Comparison of ENCODE assay signal across 8 cellular contexts in the genomic region with DNA sequence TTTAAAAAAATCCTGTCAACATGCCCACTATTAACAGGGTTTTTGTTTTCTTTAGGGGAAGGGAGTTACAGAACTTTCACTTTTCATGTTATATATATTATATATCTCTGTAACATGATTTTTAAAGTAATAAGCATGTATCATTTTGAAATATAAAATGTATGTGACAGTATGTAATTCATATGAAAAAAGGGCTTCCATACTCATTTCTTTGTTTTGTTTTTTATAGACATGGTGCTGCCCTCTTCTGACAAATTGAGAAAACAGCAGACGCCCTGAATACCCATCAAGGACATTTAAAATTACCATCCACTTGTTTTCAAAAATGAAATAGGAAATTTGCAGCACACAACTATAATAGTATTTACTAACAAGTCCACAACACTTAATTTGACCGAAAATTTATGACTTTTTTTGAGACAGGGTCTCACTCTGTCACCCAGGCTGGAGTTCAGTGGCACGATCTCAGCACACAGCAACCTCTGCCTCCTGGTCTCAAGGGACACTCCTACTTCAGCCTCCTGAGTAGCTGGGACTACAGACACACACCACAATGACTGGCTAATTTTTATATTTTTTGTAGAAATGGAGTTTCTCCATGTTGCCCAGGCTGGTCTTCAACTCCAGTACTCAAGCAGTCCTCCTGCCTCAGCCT. TPM values are rescaled to one million over a fixed set of nuclear protein-coding genes. Genes with fewer than 3 reads are reported as not detected.
A peak's percentile ranks its signal among the peaks of the same experiment; 100 is the strongest.
DNase-seq lines count a peak whose midpoint lies in the region; ATAC-seq and TF ChIP-seq lines count a peak whose summit lies in the region.

No MANE protein-coding gene starts in this region.

- CTCF ChIA-PET in CD8-positive, alpha-beta T cell (lab: Charles Lee), result interaction anchor here (0.7 to 6.3 kb wide), 15 partner anchors 10 to 212 kb away, joined by 3 to 47 read pairs (median 3); no protein-coding TSS in a partner anchor

- H3K9me3 Mint-ChIP-seq in CD8-positive, alpha-beta T cell, result no peaks in the 10 kb centered on the region

- no peak overlapping the region for H3K27ac Mint-ChIP-seq in CD8-positive, alpha-beta T cell

- POLR2A ChIA-PET in CD8-positive, alpha-beta T cell (lab: Charles Lee), result no interaction called here

- intact Hi-C loops in CD8-positive, alpha-beta T cell (cut with DNase I, micrococcal nuclease), result loop anchor here (1.0 to 5.0 kb wide), 4 partner anchors 170 to 359 kb away; no protein-coding TSS in a partner anchor
- intact Hi-C loops in psoas muscle (cut with DNase I), result loop anchor here in 1 of 2 donors (5.0 kb wide), 1 partner anchor 206 kb away; no protein-coding TSS in a partner anchor

- H3K9me3 ChIP-seq in CD8-positive, alpha-beta T cell (ENCODE audit: low read length), result no peaks in the 10 kb centered on the region
- H3K9me3 ChIP-seq in psoas muscle, result no peaks in the 10 kb centered on the region

- no peak for DNase-seq in CD8-positive, alpha-beta T cell
- DNase-seq in RPMI8226 (peak; percentile 17), fibroblast of pulmonary artery (ENCODE audit: low read depth) (peak; percentile 72), psoas muscle (no peak), cerebellar nuclear complex (lab: John Stamatoyannopoulos, UW) (no peak), KG1 (lab: John Stamatoyannopoulos, UW) (no peak), NCI-H526 treated with DMSO at 0.1 percent for 48 hours (lab: John Stamatoyannopoulos, UW) (no peak)

- H3K4me3 ChIP-seq in CD8-positive, alpha-beta T cell (ENCODE audit: low read depth, low read length), result no peak overlapping the region
- no peak overlapping the region for H3K4me3 ChIP-seq in fibroblast of pulmonary artery (replicated peaks; ENCODE audit: low read depth, low read length)
- no peak overlapping the region for H3K4me3 ChIP-seq in psoas muscle

- no peak overlapping the region for H3K4me3 Mint-ChIP-seq in CD8-positive, alpha-beta T cell

- peaks cover 33% of the 10 kb centered on the region for H3K36me3 Mint-ChIP-seq in CD8-positive, alpha-beta T cell

- H3K27ac ChIP-seq in CD8-positive, alpha-beta T cell (ENCODE audit: low read depth, low read length), result no peak overlapping the region
- H3K27ac ChIP-seq in psoas muscle, result peak overlapping the region; percentile 48

- 41 to 46% (median 43%) methylated on average over 3 of the region's 3 CpGs for WGBS in psoas muscle, 3 donors

- H3K4me1 Mint-ChIP-seq in CD8-positive, alpha-beta T cell (ENCODE audit: low read depth), result no peaks in the 10 kb centered on the region

- no peaks in the 10 kb centered on the region for H3K36me3 ChIP-seq in CD8-positive, alpha-beta T cell (ENCODE audit: insufficient read depth, low read length)
- H3K36me3 ChIP-seq in psoas muscle (ENCODE audit: insufficient read depth in 1 of 2, low read depth in 1 of 2), result peaks cover 0 to 22% of the 10 kb centered on the region in 2 donors

- TF ChIP-seq CTCF in CD8-positive, alpha-beta T cell (IDR thresholded peaks at IDR 0.05), result peak; percentile 61
- TF ChIP-seq CTCF in fibroblast of pulmonary artery (IDR thresholded peaks at IDR 0.05; ENCODE audit: low read length, missing control alignments) (peak; percentile 65), psoas muscle (IDR thresholded peaks at IDR 0.05) (peak; percentile 54)

- no peaks in the 10 kb centered on the region for H3K27me3 ChIP-seq in CD8-positive, alpha-beta T cell (ENCODE audit: insufficient read depth, low read length)
- H3K27me3 ChIP-seq in psoas muscle (ENCODE audit: insufficient read depth in 3 of 3, low read length in 2 of 3), result no peaks in the 10 kb centered on the region

- no peaks in the 10 kb centered on the region for H3K4me1 ChIP-seq in CD8-positive, alpha-beta T cell (ENCODE audit: insufficient read depth, low read length)
- peaks cover 19% of the 10 kb centered on the region for H3K4me1 ChIP-seq in psoas muscle

- H3K27me3 Mint-ChIP-seq in CD8-positive, alpha-beta T cell (ENCODE audit: low read depth), result no peaks in the 10 kb centered on the region

- ATAC-seq in CD8-positive, alpha-beta T cell, result peak; percentile 44
- ATAC-seq in GM21717 (IDR thresholded peaks at IDR 0.05; ENCODE audit: unreplicated experiment) (peak; percentile 55), psoas muscle (peak; percentile 24 to 70 (median 59))

RNA-seq across cellular contexts. Expression of gene CFDP1, which starts 30.4 kb away (rescaled TPM):
- 10 to 100 TPM; 18.6 to 20.3 TPM for total RNA-seq in CD8-positive, alpha-beta T cell
- 10 to 100 TPM; 16.6 to 21.9 (median 19.6) TPM for total RNA-seq in psoas muscle
- 10 to 100 TPM; 37.6 to 78.2 (median 39.2) TPM for polyA plus RNA-seq in psoas muscle

Comparison
In these comparisons a context has a peak if more than half of its experiments do, and no peak if none do; other contexts are left out.
1. DNase-seq: peak in RPMI8226 (single experiment) and fibroblast of pulmonary artery (single experiment); none in CD8-positive, alpha-beta T cell (0 of 7), psoas muscle (0 of 2), cerebellar nuclear complex (0 of 2), KG1 (single experiment) and NCI-H526 treated with DMSO at 0.1 percent for 48 hours (single experiment).
2. Peak in every context shown above with its lines, with median percentiles within 50 percentile points of each other: ATAC-seq and CTCF ChIP-seq.